19 cellular contexts compared by ENCODE assay signal in genomic region chr5:152125806-152126205, GRCh38.
"Had no signal": no experiment of that assay in that cellular context is flagged by ENCODE, and none has a peak within 500 bp of the region (broad histone marks: within the 10 kb centered on the region; RNA-seq: fewer than 3 reads in every experiment).

No MANE protein-coding gene starts in this region.

- H3K36me3 ChIP-seq: heart right ventricle, neutrophil, right atrium auricular region, suprapubic skin, thyroid gland, upper lobe of left lung, uterus had no signal

- DNase-seq: cortex of kidney; dorsolateral prefrontal cortex; effector CD8-positive, alpha-beta T cell; heart right ventricle; hypothalamus; kidney glomerular epithelial cell; mesendoderm; naive thymus-derived CD4-positive, alpha-beta T cell; nephron progenitor cell; small intestine; stimulated activated CD4-positive, alpha-beta T cell treated with anti-CD3 and anti-CD28 coated beads, Interleukin-12 subunit alpha, Interleukin-12 subunit beta, amount 100 ng/mL, for 4 hours; stimulated activated naive CD8-positive, alpha-beta T cell treated with anti-CD3 and anti-CD28 coated beads, Interleukin-15, Interleukin-2, amounts not matched to agents 100 U/mL and 50 U/mL, for 24 hours; thyroid gland; uterus had no signal

- ATAC-seq: esophagus mucosa; heart right ventricle; naive thymus-derived CD4-positive, alpha-beta T cell; stimulated activated naive CD8-positive, alpha-beta T cell treated with anti-CD3 and anti-CD28 coated beads, Interleukin-15, Interleukin-2, amounts not matched to agents 100 U/mL and 50 U/mL, for 24 hours had no signal

- H3K27me3 ChIP-seq: dorsolateral prefrontal cortex, neutrophil, right atrium auricular region, suprapubic skin, thyroid gland, upper lobe of left lung, uterus had no signal

- H3K4me3 ChIP-seq: dorsolateral prefrontal cortex, heart right ventricle, right atrium auricular region, suprapubic skin, thyroid gland, upper lobe of left lung, uterus had no signal
